ENCODE assay signal across 1 cellular context in genomic region chr9:114080195-114080772, GRCh38.
TF ChIP-seq lines count a peak whose summit lies in the region.

No MANE protein-coding gene starts in this region.

TF ChIP-seq in HepG2, 621 proteins besides CTCF, POLR2A, EP300 and RAD21 (continues in another document):
- TF ChIP-seq DDIT3 (CRISPR knock-in tag; IDR thresholded peaks at IDR 0.05) (no peak), LCORL (IDR thresholded peaks at IDR 0.05) (no peak), LCORL (CRISPR knock-in tag; IDR thresholded peaks at IDR 0.05) (no peak), XRCC5 (optimal IDR thresholded peaks at IDR 0.05; ENCODE audit: low read length) (no peak), ZNF569 (CRISPR knock-in tag; IDR thresholded peaks at IDR 0.05; ENCODE audit: borderline replicate concordance) (no peak), RBM22 (optimal IDR thresholded peaks at IDR 0.05; ENCODE audit: low read length) (peak; percentile 42), GATAD2A (CRISPR knock-in tag; IDR thresholded peaks at IDR 0.05) (no peak), KLF15 (CRISPR knock-in tag; IDR thresholded peaks at IDR 0.05; ENCODE audit: borderline replicate concordance) (no peak), ZNF691 (CRISPR knock-in tag; IDR thresholded peaks at IDR 0.05; ENCODE audit: borderline replicate concordance, low read depth) (no peak), ETV6 (CRISPR knock-in tag; conservative IDR thresholded peaks at IDR 0.05) (no peak), ETV5 (CRISPR knock-in tag; IDR thresholded peaks at IDR 0.05; ENCODE audit: borderline replicate concordance) (no peak), SIX1 (CRISPR knock-in tag; IDR thresholded peaks at IDR 0.05; ENCODE audit: borderline replicate concordance) (no peak), POLR2AphosphoS5 (IDR thresholded peaks at IDR 0.05; ENCODE audit: low read depth, low read length) (no peak; the same call in 1 of the 2 replicates), ZFY (CRISPR knock-in tag; IDR thresholded peaks at IDR 0.05) (no peak), SNAI1 (CRISPR knock-in tag; IDR thresholded peaks at IDR 0.05; ENCODE audit: borderline replicate concordance) (no peak), SSRP1 (CRISPR knock-in tag; IDR thresholded peaks at IDR 0.05) (0 out of 2 replicates have a peak, but pooled peaks have one; percentile 71), FOXO4 (CRISPR knock-in tag; conservative IDR thresholded peaks at IDR 0.05) (no peak), SRF (IDR thresholded peaks at IDR 0.05; ENCODE audit: low read depth, low read length) (no peak), FOSL2 (CRISPR knock-in tag; IDR thresholded peaks at IDR 0.05) (no peak), JDP2 (CRISPR knock-in tag; IDR thresholded peaks at IDR 0.05; ENCODE audit: borderline replicate concordance) (no peak), SP4 (CRISPR knock-in tag; IDR thresholded peaks at IDR 0.05) (no peak), GLI4 (CRISPR knock-in tag; IDR thresholded peaks at IDR 0.05; ENCODE audit: borderline replicate concordance) (no peak), ZNF550 (CRISPR knock-in tag; IDR thresholded peaks at IDR 0.05; ENCODE audit: borderline replicate concordance) (no peak), ZNF264 (CRISPR knock-in tag; IDR thresholded peaks at IDR 0.05) (0 out of 2 replicates have a peak, but pooled peaks have one; percentile 18), PAF1 (CRISPR knock-in tag; IDR thresholded peaks at IDR 0.05) (peak; percentile 23; the same call in 1 of the 2 replicates), ZNF674 (CRISPR knock-in tag; IDR thresholded peaks at IDR 0.05; ENCODE audit: low read depth) (no peak), ZFP62 (CRISPR knock-in tag; IDR thresholded peaks at IDR 0.05) (no peak), TEF (CRISPR knock-in tag; IDR thresholded peaks at IDR 0.05) (no peak), ZNF792 (CRISPR knock-in tag; IDR thresholded peaks at IDR 0.05) (0 out of 2 replicates have a peak, but pooled peaks have one; percentile 0), KAT2B (IDR thresholded peaks at IDR 0.05; ENCODE audit: borderline replicate concordance, low read depth, low read length) (no peak), KLF16 (CRISPR knock-in tag; IDR thresholded peaks at IDR 0.05) (no peak), ZNF460 (CRISPR knock-in tag; IDR thresholded peaks at IDR 0.05; ENCODE audit: borderline replicate concordance) (no peak), ZNF446 (CRISPR knock-in tag; IDR thresholded peaks at IDR 0.05) (no peak), SOX6 (IDR thresholded peaks at IDR 0.05) (no peak), SOX6 (CRISPR knock-in tag; IDR thresholded peaks at IDR 0.05) (no peak), RERE (CRISPR knock-in tag; IDR thresholded peaks at IDR 0.05; ENCODE audit: low read depth) (no peak), ZNF318 (CRISPR knock-in tag; IDR thresholded peaks at IDR 0.05) (no peak)
- TF ChIP-seq, protein P1, sequence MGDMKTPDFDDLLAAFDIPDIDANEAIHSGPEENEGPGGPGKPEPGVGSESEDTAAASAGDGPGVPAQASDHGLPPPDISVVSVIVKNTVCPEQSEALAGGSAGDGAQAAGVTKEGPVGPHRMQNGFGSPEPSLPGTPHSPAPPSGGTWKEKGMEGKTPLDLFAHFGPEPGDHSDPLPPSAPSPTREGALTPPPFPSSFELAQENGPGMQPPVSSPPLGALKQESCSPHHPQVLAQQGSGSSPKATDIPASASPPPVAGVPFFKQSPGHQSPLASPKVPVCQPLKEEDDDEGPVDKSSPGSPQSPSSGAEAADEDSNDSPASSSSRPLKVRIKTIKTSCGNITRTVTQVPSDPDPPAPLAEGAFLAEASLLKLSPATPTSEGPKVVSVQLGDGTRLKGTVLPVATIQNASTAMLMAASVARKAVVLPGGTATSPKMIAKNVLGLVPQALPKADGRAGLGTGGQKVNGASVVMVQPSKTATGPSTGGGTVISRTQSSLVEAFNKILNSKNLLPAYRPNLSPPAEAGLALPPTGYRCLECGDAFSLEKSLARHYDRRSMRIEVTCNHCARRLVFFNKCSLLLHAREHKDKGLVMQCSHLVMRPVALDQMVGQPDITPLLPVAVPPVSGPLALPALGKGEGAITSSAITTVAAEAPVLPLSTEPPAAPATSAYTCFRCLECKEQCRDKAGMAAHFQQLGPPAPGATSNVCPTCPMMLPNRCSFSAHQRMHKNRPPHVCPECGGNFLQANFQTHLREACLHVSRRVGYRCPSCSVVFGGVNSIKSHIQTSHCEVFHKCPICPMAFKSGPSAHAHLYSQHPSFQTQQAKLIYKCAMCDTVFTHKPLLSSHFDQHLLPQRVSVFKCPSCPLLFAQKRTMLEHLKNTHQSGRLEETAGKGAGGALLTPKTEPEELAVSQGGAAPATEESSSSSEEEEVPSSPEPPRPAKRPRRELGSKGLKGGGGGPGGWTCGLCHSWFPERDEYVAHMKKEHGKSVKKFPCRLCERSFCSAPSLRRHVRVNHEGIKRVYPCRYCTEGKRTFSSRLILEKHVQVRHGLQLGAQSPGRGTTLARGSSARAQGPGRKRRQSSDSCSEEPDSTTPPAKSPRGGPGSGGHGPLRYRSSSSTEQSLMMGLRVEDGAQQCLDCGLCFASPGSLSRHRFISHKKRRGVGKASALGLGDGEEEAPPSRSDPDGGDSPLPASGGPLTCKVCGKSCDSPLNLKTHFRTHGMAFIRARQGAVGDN (CRISPR knock-in tag; IDR thresholded peaks at IDR 0.05), result no peak
- TF ChIP-seq, protein P2, sequence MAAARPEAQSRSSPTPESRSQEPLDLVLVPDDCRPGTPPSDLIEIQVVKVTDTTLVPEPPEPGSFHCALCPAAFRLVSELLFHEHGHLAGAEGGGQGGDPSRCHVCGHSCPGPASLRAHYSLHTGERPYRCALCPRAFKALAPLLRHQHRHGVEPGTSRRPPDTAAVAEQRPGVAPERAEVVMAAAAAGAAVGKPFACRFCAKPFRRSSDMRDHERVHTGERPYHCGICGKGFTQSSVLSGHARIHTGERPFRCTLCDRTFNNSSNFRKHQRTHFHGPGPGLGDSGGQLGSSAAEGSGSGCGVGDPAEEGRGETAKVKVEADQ (CRISPR knock-in tag; IDR thresholded peaks at IDR 0.05; ENCODE audit: borderline replicate concordance), result no peak
